ENCODE assay signal across 6 cellular contexts in genomic region chr13:46517748-46518147, GRCh38. TPM values are rescaled to one million over a fixed set of nuclear protein-coding genes. Genes with fewer than 3 reads are reported as not detected.
DNase-seq lines count a peak whose midpoint lies in the region; ATAC-seq and TF ChIP-seq lines count a peak whose summit lies in the region.
"Not testable (repeated sequence)": the region's sequence is repeated elsewhere in the genome, so short reads cannot be mapped to it uniquely, and the experiment has no call there.

No MANE protein-coding gene starts in this region.

- POLR2A ChIA-PET in Caco-2 (lab: Charles Lee) = not testable (repeated sequence)

- not testable (repeated sequence) for H4K20me1 ChIP-seq in hepatocyte (ENCODE audit: insufficient read depth, poor library complexity, severe bottlenecking)

- not testable (repeated sequence) for H3K27me3 Mint-ChIP-seq in Caco-2 (ENCODE audit: insufficient read depth, unreplicated experiment); neural crest cell (ENCODE audit: low read depth)
- H3K27me3 Mint-ChIP-seq in T-helper 2 cell treated with Interferon-gamma antibody and Interleukin-4, amounts not matched to agents 5 μg/mL and 100 μg/mL, for 36 hours (ENCODE audit: low read depth) = peaks cover 31% of the 10 kb centered on the region

- H3K4me1 Mint-ChIP-seq in Caco-2 (ENCODE audit: low read depth, unreplicated experiment) = peaks cover 23% of the 10 kb centered on the region
- not testable (repeated sequence) for H3K4me1 Mint-ChIP-seq in T-helper 2 cell treated with Interferon-gamma antibody and Interleukin-4, amounts not matched to agents 5 μg/mL and 100 μg/mL, for 36 hours (ENCODE audit: low read depth)
- H3K4me1 Mint-ChIP-seq in neural crest cell = peaks cover 55% of the 10 kb centered on the region

- H3K27ac Mint-ChIP-seq in Caco-2 (ENCODE audit: unreplicated experiment) (peak overlapping the region; percentile 42), neural crest cell (ENCODE audit: unreplicated experiment) (peak overlapping the region; percentile 69)
- not testable (repeated sequence) for H3K27ac Mint-ChIP-seq in T-helper 2 cell treated with Interferon-gamma antibody and Interleukin-4, amounts not matched to agents 5 μg/mL and 100 μg/mL, for 36 hours

- not testable (repeated sequence) for H2AFZ ChIP-seq in hepatocyte

- not testable (repeated sequence) for DNase-seq in Caco-2; hepatocyte (ENCODE audit: low spot score); neural crest cell (ENCODE audit: low read depth, low spot score); stimulated activated naive CD8-positive, alpha-beta T cell treated with anti-CD3 and anti-CD28 coated beads, Interleukin-15, Interleukin-2, amounts not matched to agents 100 U/mL and 50 U/mL, for 24 hours
- DNase-seq in T-helper 2 cell treated with Interferon-gamma antibody and Interleukin-4, amounts not matched to agents 5 μg/mL and 100 μg/mL, for 36 hours (ENCODE audit: low spot score) = peak; percentile 7
- DNase-seq in activated T-cell treated with anti-CD3 and anti-CD28 coated beads, Interleukin-2, amount 50 U/mL, for 48 hours = peak; percentile 27 to 29

- H3K9me3 Mint-ChIP-seq in Caco-2 (ENCODE audit: unreplicated experiment); T-helper 2 cell treated with Interferon-gamma antibody and Interleukin-4, amounts not matched to agents 5 μg/mL and 100 μg/mL, for 36 hours: not testable (repeated sequence)
- H3K9me3 Mint-ChIP-seq in neural crest cell = peaks cover 16% of the 10 kb centered on the region

- not testable (repeated sequence) for BruUV-seq in Caco-2 (replicated peaks; lab: Mats Ljungman, UMichigan)

- WGBS in hepatocyte (ENCODE audit: low lambda C conversion rate, missing lambda C conversion rate) = 81% methylated on average over 5 of the region's 5 CpGs

- not testable (repeated sequence) for H3K79me2 ChIP-seq in hepatocyte

- CTCF ChIA-PET in Caco-2 (lab: Charles Lee) = not testable (repeated sequence)

- H3K36me3 ChIP-seq in Caco-2 (ENCODE audit: control insufficient read depth, insufficient read depth, low read length); hepatocyte (replicated peaks; ENCODE audit: insufficient read depth, low read depth): not testable (repeated sequence)

- H3K27ac ChIP-seq in hepatocyte = peak overlapping the region; percentile 43

- not testable (repeated sequence) for TF ChIP-seq CTCF in Caco-2 (IDR thresholded peaks at IDR 0.05; ENCODE audit: insufficient read depth in 1 of 2, low read depth in 1 of 2, low read length in 1 of 2, severe bottlenecking in 1 of 2, unreplicated experiment in 1 of 2); hepatocyte (IDR thresholded peaks at IDR 0.05; ENCODE audit: poor library complexity); neural crest cell (conservative IDR thresholded peaks at IDR 0.05)

- peak; percentile 59 for ATAC-seq in stimulated activated naive CD8-positive, alpha-beta T cell treated with anti-CD3 and anti-CD28 coated beads, Interleukin-15, Interleukin-2, amounts not matched to agents 100 U/mL and 50 U/mL, for 24 hours

- not testable (repeated sequence) for H3K4me2 ChIP-seq in hepatocyte

- not testable (repeated sequence) for H3K4me3 Mint-ChIP-seq in Caco-2 (ENCODE audit: unreplicated experiment); T-helper 2 cell treated with Interferon-gamma antibody and Interleukin-4, amounts not matched to agents 5 μg/mL and 100 μg/mL, for 36 hours; neural crest cell

- not testable (repeated sequence) for H3K36me3 Mint-ChIP-seq in Caco-2 (ENCODE audit: insufficient read depth, unreplicated experiment); T-helper 2 cell treated with Interferon-gamma antibody and Interleukin-4, amounts not matched to agents 5 μg/mL and 100 μg/mL, for 36 hours (ENCODE audit: low read depth)
- H3K36me3 Mint-ChIP-seq in neural crest cell (ENCODE audit: low read depth) = peaks cover 10% of the 10 kb centered on the region

- not testable (repeated sequence) for H3K27me3 ChIP-seq in Caco-2 (replicated peaks; ENCODE audit: control insufficient read depth, insufficient read depth, low read length); hepatocyte

- H3K4me1 ChIP-seq in Caco-2 = peaks cover 28% of the 10 kb centered on the region
- H3K4me1 ChIP-seq in hepatocyte (ENCODE audit: insufficient read depth) = not testable (repeated sequence)

- not testable (repeated sequence) for H3K9me3 ChIP-seq in Caco-2; hepatocyte (ENCODE audit: low read depth)

- not testable (repeated sequence) for H3K4me3 ChIP-seq in Caco-2 (ENCODE audit: low read depth, low read length); hepatocyte

- intact Hi-C loops in Caco-2 (cut with micrococcal nuclease; ENCODE audit: unreplicated experiment) = not testable (repeated sequence)

- H3K9me2 ChIP-seq in hepatocyte (replicated peaks; ENCODE audit: insufficient read depth) = not testable (repeated sequence)

RNA-seq across cellular contexts. Expression of gene LRCH1, which starts 35.2 kb away (rescaled TPM):
- total RNA-seq in Caco-2 (2022) (27.0 and 30.7 TPM in 2 replicates), hepatocyte (14.1 and 16.3 TPM in 2 replicates), neural crest cell (15.4 and 15.8 TPM in 2 replicates)
- polyA plus RNA-seq in hepatocyte = 5.0 and 5.7 TPM in 2 replicates
